Comparison of ENCODE assay signal across 8 cellular contexts in the genomic region with DNA sequence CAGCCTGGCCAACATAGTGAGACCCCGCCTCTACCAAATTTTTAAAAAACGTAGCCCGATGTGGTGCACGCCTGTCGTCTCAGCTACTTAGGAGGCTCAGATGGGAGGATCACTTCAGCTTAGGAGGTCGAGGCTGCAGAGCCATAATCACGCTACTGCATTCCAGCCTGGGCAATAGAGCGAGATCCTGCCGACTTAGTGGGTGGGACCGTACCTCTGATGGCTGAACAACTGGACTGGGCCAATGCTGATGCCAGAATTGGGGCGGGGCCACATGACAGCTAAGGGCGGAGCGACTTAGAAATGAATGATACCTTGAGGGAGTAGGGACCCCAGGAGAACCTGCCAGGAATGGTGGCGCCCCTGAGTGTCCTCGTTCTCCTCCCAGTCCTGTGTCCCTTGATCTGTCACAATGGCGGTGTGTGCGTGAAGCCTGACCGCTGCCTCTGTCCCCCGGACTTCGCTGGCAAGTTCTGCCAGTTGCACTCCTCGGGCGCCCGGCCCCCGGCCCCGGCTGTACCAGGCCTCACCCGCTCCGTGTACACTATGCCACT. TPM values are rescaled to one million over a fixed set of nuclear protein-coding genes. Genes with fewer than 3 reads are reported as not detected.
DNase-seq lines count a peak whose midpoint lies in the region; ATAC-seq and TF ChIP-seq lines count a peak whose summit lies in the region.

No MANE protein-coding gene starts in this region.

- POLR2A ChIA-PET in HEK293 (lab: Yijun Ruan, JAX) = interaction anchor here (0.6 to 5.1 kb wide), 28 partner anchors 10 to 835 kb away, joined by 3 to 60 read pairs (median 6); partner anchors contain the start of genes ACTMAP, BLVRB, C19orf47 and DMAC2

- peak overlapping the region; percentile 57 for H3K9ac ChIP-seq in SU-DHL-6 (ENCODE audit: low read length)

- TF ChIP-seq POLR2A in spleen (IDR thresholded peaks at IDR 0.05) = no peak

- DNase-seq in left ventricle myocardium inferior (no peak), spleen (no peak), substantia nigra (lab: John Stamatoyannopoulos, UW) (no peak), activated gamma-delta T cell (lab: John Stamatoyannopoulos, UW) (no peak)

- TF ChIP-seq CTCF in HEK293 (tag by site-specific recombination; IDR thresholded peaks at IDR 0.05) (no peak), SU-DHL-6 (IDR thresholded peaks at IDR 0.05; ENCODE audit: insufficient read depth, low read length, poor library complexity, severe bottlenecking) (no peak), left ventricle myocardium inferior (IDR thresholded peaks at IDR 0.05; ENCODE audit: borderline replicate concordance) (no peak), spleen (IDR thresholded peaks at IDR 0.05 in 8 of 11, conservative IDR thresholded peaks at IDR 0.05 in 3 of 11) (no peak)

- H3K4me1 ChIP-seq in HEK293 (ENCODE audit: control insufficient read depth, insufficient read depth, low read length) = peaks cover 58% of the 10 kb centered on the region
- peaks cover 86% of the 10 kb centered on the region for H3K4me1 ChIP-seq in left ventricle myocardium inferior
- H3K4me1 ChIP-seq in spleen = peaks cover 35 to 89% (median 76%) of the 10 kb centered on the region in 6 donors

- no peaks in the 10 kb centered on the region for H3K27me3 ChIP-seq in SU-DHL-6 (ENCODE audit: low read length)
- no peaks in the 10 kb centered on the region for H3K27me3 ChIP-seq in left ventricle myocardium inferior (ENCODE audit: low read depth)
- peaks cover 0 to 99% (median 24%) of the 10 kb centered on the region in 7 donors for H3K27me3 ChIP-seq in spleen (replicated peaks in 1 of 7)

- intact Hi-C loops in left ventricle myocardium inferior (cut with micrococcal nuclease) = no loop called here
- intact Hi-C loops in spleen (cut with DNase I; ENCODE audit: low total_unique reads) = no loop called here

- H3K27ac ChIP-seq in HEK293 (ENCODE audit: extremely low read depth, low read depth, low read length) (peak overlapping the region; percentile 57; the same call in 1 of the 2 replicates), SU-DHL-6 (ENCODE audit: low read depth, low read length) (peak overlapping the region; percentile 76), left ventricle myocardium inferior (replicated peaks) (peak overlapping the region; percentile 93), spleen (peak overlapping the region; percentile 72 to 93 (median 84)), substantia nigra (ENCODE audit: low read depth, low read length, poor library complexity, severe bottlenecking) (no peak overlapping the region)

- H3K36me3 ChIP-seq in HEK293 (ENCODE audit: control insufficient read depth in 2 of 2, insufficient read depth in 1 of 2, low read length in 2 of 2) (no peaks in the 10 kb centered on the region), SU-DHL-6 (ENCODE audit: low read length) (no peaks in the 10 kb centered on the region), left ventricle myocardium inferior (no peaks in the 10 kb centered on the region), spleen (no peaks in the 10 kb centered on the region)

- 27 to 33% (median 32%) methylated on average over 10 to 27 of the region's 27 CpGs for WGBS in spleen, 5 donors

- H3K9me2 ChIP-seq in SU-DHL-6 (replicated peaks; ENCODE audit: insufficient read depth, low read length) = no peaks in the 10 kb centered on the region

- no peaks in the 10 kb centered on the region for H4K20me1 ChIP-seq in SU-DHL-6 (ENCODE audit: low read depth, low read length)

- H3K4me3 ChIP-seq in HEK293 (ENCODE audit: low read depth, low read length) (no peak overlapping the region), SU-DHL-6 (ENCODE audit: insufficient read depth, low read length, poor library complexity, severe bottlenecking) (peak overlapping the region; percentile 54), left ventricle myocardium inferior (peak overlapping the region; percentile 85), spleen (peak overlapping the region in 6 of 8 donors; percentile 39 to 75 (median 48))

- ATAC-seq in HG03280 (IDR thresholded peaks at IDR 0.05; ENCODE audit: unreplicated experiment) (no peak), GM19023 (IDR thresholded peaks at IDR 0.05; ENCODE audit: unreplicated experiment) (no peak)

- H3K79me2 ChIP-seq in SU-DHL-6 (ENCODE audit: insufficient read depth, low read length) = no peaks in the 10 kb centered on the region

- H3F3A ChIP-seq in SU-DHL-6 (ENCODE audit: insufficient read depth) = peaks cover 22% of the 10 kb centered on the region

- CTCF ChIA-PET in HEK293 (lab: Yijun Ruan, JAX) = interaction anchor here (0.5 to 20.7 kb wide), 19 partner anchors 8 to 300 kb away, joined by 3 to 470 read pairs (median 9); partner anchors contain the start of gene BLVRB

- no peaks in the 10 kb centered on the region for H3K9me3 ChIP-seq in HEK293 (ENCODE audit: control insufficient read depth, insufficient read depth, low read depth, low read length)
- H3K9me3 ChIP-seq in SU-DHL-6 (ENCODE audit: insufficient read depth, low read length) = no peaks in the 10 kb centered on the region
- H3K9me3 ChIP-seq in left ventricle myocardium inferior (replicated peaks) = no peaks in the 10 kb centered on the region
- no peaks in the 10 kb centered on the region for H3K9me3 ChIP-seq in spleen

- H3K4me2 ChIP-seq in SU-DHL-6 (ENCODE audit: low read depth, low read length, poor library complexity, severe bottlenecking) = peak overlapping the region; percentile 72

- peak overlapping the region; percentile 88 for H2AFZ ChIP-seq in SU-DHL-6 (ENCODE audit: low read depth, low read length, severe bottlenecking)

TF ChIP-seq in HEK293, 187 proteins besides CTCF, POLR2A, EP300 and RAD21 (continues in another document):
- no peak for TF ChIP-seq HOXC10 (CRISPR knock-in tag; IDR thresholded peaks at IDR 0.05)
- no peak for TF ChIP-seq ZNF157 (tag by site-specific recombination; IDR thresholded peaks at IDR 0.05)
- no peak for TF ChIP-seq ZNF341 (tag by site-specific recombination; IDR thresholded peaks at IDR 0.05; ENCODE audit: low read depth)
- no peak; the same call in 1 of the 2 replicates for TF ChIP-seq YY2 (tag by site-specific recombination; IDR thresholded peaks at IDR 0.05)
- no peak for TF ChIP-seq KLF1 (tag by site-specific recombination; IDR thresholded peaks at IDR 0.05)
- TF ChIP-seq ZNF10 (tag by site-specific recombination; IDR thresholded peaks at IDR 0.05) = no peak
- no peak for TF ChIP-seq ZNF629 (tag by site-specific recombination; IDR thresholded peaks at IDR 0.05)
- TF ChIP-seq ZBTB6 (tag by site-specific recombination; IDR thresholded peaks at IDR 0.05) = no peak
- no peak for TF ChIP-seq GFI1B (tag by site-specific recombination; IDR thresholded peaks at IDR 0.05)
- no peak for TF ChIP-seq TCF7L2 (IDR thresholded peaks at IDR 0.05; ENCODE audit: borderline replicate concordance, low read depth, low read length)
- no peak for TF ChIP-seq ZNF473 (tag by site-specific recombination; IDR thresholded peaks at IDR 0.05)
- TF ChIP-seq, protein P1, sequence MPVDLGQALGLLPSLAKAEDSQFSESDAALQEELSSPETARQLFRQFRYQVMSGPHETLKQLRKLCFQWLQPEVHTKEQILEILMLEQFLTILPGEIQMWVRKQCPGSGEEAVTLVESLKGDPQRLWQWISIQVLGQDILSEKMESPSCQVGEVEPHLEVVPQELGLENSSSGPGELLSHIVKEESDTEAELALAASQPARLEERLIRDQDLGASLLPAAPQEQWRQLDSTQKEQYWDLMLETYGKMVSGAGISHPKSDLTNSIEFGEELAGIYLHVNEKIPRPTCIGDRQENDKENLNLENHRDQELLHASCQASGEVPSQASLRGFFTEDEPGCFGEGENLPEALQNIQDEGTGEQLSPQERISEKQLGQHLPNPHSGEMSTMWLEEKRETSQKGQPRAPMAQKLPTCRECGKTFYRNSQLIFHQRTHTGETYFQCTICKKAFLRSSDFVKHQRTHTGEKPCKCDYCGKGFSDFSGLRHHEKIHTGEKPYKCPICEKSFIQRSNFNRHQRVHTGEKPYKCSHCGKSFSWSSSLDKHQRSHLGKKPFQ (tag by site-specific recombination; IDR thresholded peaks at IDR 0.05) = 0 out of 2 replicates have a peak, but pooled peaks have one; percentile 2
- TF ChIP-seq ZNF48 (tag by site-specific recombination; IDR thresholded peaks at IDR 0.05) = no peak
- no peak for TF ChIP-seq ZFP3 (tag by site-specific recombination; IDR thresholded peaks at IDR 0.05; ENCODE audit: low read depth)
- no peak for TF ChIP-seq ZNF274 (IDR thresholded peaks at IDR 0.05; ENCODE audit: low read length)
- TF ChIP-seq ZNF274 (tag by site-specific recombination; IDR thresholded peaks at IDR 0.05; ENCODE audit: borderline replicate concordance) = no peak
- TF ChIP-seq ZNF302 (tag by site-specific recombination; IDR thresholded peaks at IDR 0.05; ENCODE audit: low read depth) = no peak
- TF ChIP-seq ZNF391 (tag by site-specific recombination; IDR thresholded peaks at IDR 0.05; ENCODE audit: borderline replicate concordance, low read depth) = 0 out of 2 replicates have a peak, but pooled peaks have one; percentile 6
- TF ChIP-seq ZNF23 (tag by site-specific recombination; IDR thresholded peaks at IDR 0.05; ENCODE audit: borderline replicate concordance) = no peak
- no peak for TF ChIP-seq FEZF1 (tag by site-specific recombination; IDR thresholded peaks at IDR 0.05)
- TF ChIP-seq ZSCAN16 (tag by site-specific recombination; IDR thresholded peaks at IDR 0.05) = no peak
- TF ChIP-seq ZNF830 (tag by site-specific recombination; IDR thresholded peaks at IDR 0.05; ENCODE audit: low read depth) = no peak
- no peak for TF ChIP-seq ZFP41 (tag by site-specific recombination; IDR thresholded peaks at IDR 0.05; ENCODE audit: borderline replicate concordance)
- TF ChIP-seq ZNF837 (tag by site-specific recombination; IDR thresholded peaks at IDR 0.05) = no peak

RNA-seq across cellular contexts. Expression of gene LTBP4, which starts 3.6 kb away (rescaled TPM):
- total RNA-seq in left ventricle myocardium inferior (260 TPM), spleen (100 to 1,000 TPM in 6 of 7 donors, 10 to 100 TPM in 1; 66.0 to 197 (median 186) TPM)
- polyA plus RNA-seq in spleen = 100 to 1,000 TPM in 1 of 3 donors, 10 to 100 TPM in 2; 26.5 to 107 (median 34.3) TPM

RNA-seq across cellular contexts. Expression of gene SHKBP1, which starts 28.1 kb away (rescaled TPM):
- 14.8 TPM for total RNA-seq in left ventricle myocardium inferior
- 100 to 1,000 TPM; 127 to 282 (median 151) TPM for total RNA-seq in spleen
- polyA plus RNA-seq in spleen = 100 to 1,000 TPM; 102 to 164 (median 152) TPM
